In the genomic region with DNA sequence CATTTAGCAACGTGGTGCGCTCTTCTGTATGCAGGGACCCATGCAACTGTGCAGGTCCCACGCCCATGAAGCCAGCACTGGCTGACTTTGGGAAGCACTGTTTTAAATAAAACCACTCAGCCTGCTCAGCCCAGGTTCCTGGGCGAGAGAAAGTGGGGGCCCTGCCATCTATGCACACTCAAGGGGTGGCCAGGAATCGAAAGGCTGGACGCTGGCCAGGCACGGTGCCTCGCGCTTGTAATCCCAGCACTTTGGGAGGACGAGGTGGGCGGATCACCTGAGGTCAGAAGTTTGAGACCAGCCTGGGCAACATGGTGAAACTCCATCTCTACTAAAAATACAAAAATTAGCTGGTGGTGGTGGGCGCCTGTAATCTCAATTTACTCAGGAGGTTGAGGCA, we compare ENCODE assay signal across 20 cellular contexts.
A peak's percentile ranks its signal among the peaks of the same experiment; 100 is the strongest.
DNase-seq lines count a peak whose midpoint lies in the region; ATAC-seq and TF ChIP-seq lines count a peak whose summit lies in the region.
"Had no signal": no experiment of that assay in that cellular context is flagged by ENCODE, and none has a peak within 500 bp of the region (broad histone marks: within the 10 kb centered on the region; RNA-seq: fewer than 3 reads in every experiment).

No MANE protein-coding gene starts in this region.

- H3K27ac Mint-ChIP-seq in neural progenitor cell, result no peak overlapping the region
- peak overlapping the region; percentile 26 for H3K27ac Mint-ChIP-seq in stimulated activated naive B cell treated with anti-CD40 and anti-IgM and Interleukin-4, amounts not matched to agents 10 μg/mL and 1 μg/mL and 100 μg/mL, for 72 hours
- H3K27ac Mint-ChIP-seq: B cell; CD4-positive, CD25-positive, alpha-beta regulatory T cell; CD8-positive, alpha-beta T cell had no signal

- no peak overlapping the region for H4K5ac ChIP-seq in mesendoderm (ENCODE audit: low read length)

- H3K4me1 ChIP-seq in mesendoderm (ENCODE audit: control insufficient read depth, low read depth, low read length) (peaks cover 2% of the 10 kb centered on the region), neural progenitor cell (peaks cover 18% of the 10 kb centered on the region)
- H3K4me1 ChIP-seq: BLaER1 had no signal

- H3K18ac ChIP-seq in mesendoderm (ENCODE audit: low read length), result no peak overlapping the region

- H3K27ac ChIP-seq in mesendoderm (ENCODE audit: low read depth, low read length), result no peak overlapping the region
- no peak overlapping the region for H3K27ac ChIP-seq in neural progenitor cell
- H3K27ac ChIP-seq: 22Rv1, BLaER1, C4-2B had no signal

- peaks cover 19% of the 10 kb centered on the region for H3F3A ChIP-seq in neural progenitor cell (ENCODE audit: low read depth)

- TF ChIP-seq CTCF in neural progenitor cell (IDR thresholded peaks at IDR 0.05), result no peak

- H3K23ac ChIP-seq in mesendoderm (ENCODE audit: low read length), result no peak overlapping the region

- no peaks in the 10 kb centered on the region for H3K79me1 ChIP-seq in mesendoderm (ENCODE audit: low read length)

- peaks cover 18% of the 10 kb centered on the region for H3K4me1 Mint-ChIP-seq in neural progenitor cell
- H3K4me1 Mint-ChIP-seq in stimulated activated naive B cell treated with anti-CD40 and anti-IgM and Interleukin-4, amounts not matched to agents 10 μg/mL and 1 μg/mL and 100 μg/mL, for 72 hours, result no peaks in the 10 kb centered on the region
- H3K4me1 Mint-ChIP-seq: B cell; CD4-positive, CD25-positive, alpha-beta regulatory T cell had no signal

- H3K9ac ChIP-seq in mesendoderm (ENCODE audit: low read length) (no peak overlapping the region), neural progenitor cell (no peak overlapping the region)
- H3K9ac ChIP-seq: BLaER1 had no signal

- H3K79me2 ChIP-seq in mesendoderm (ENCODE audit: control insufficient read depth, insufficient read depth, low read length) (no peaks in the 10 kb centered on the region), neural progenitor cell (ENCODE audit: low read depth) (no peaks in the 10 kb centered on the region)

- peak overlapping the region; percentile 2 for H2BK120ac ChIP-seq in mesendoderm (ENCODE audit: low read depth, low read length)

- H3K27me3 Mint-ChIP-seq in neural progenitor cell (ENCODE audit: insufficient read depth, low read depth), result peaks cover 3% of the 10 kb centered on the region
- peaks cover 0 to 6% of the 10 kb centered on the region in 2 donors for H3K27me3 Mint-ChIP-seq in stimulated activated naive B cell treated with anti-CD40 and anti-IgM and Interleukin-4, amounts not matched to agents 10 μg/mL and 1 μg/mL and 100 μg/mL, for 72 hours
- H3K27me3 Mint-ChIP-seq: B cell; CD4-positive, CD25-positive, alpha-beta regulatory T cell had no signal

- peaks cover 3% of the 10 kb centered on the region for H3K9me3 Mint-ChIP-seq in neural progenitor cell
- H3K9me3 Mint-ChIP-seq in stimulated activated naive B cell treated with anti-CD40 and anti-IgM and Interleukin-4, amounts not matched to agents 10 μg/mL and 1 μg/mL and 100 μg/mL, for 72 hours, result peaks cover 0 to 8% of the 10 kb centered on the region in 2 donors

- no peak overlapping the region for H3K56ac ChIP-seq in mesendoderm (ENCODE audit: low read length)

- no peak overlapping the region for H3K4ac ChIP-seq in mesendoderm (ENCODE audit: low read depth, low read length)

- H2BK15ac ChIP-seq in mesendoderm (replicated peaks; ENCODE audit: low read depth), result no peak overlapping the region

- no peak overlapping the region for H2BK5ac ChIP-seq in mesendoderm (ENCODE audit: low read length)

- H3K4me3 ChIP-seq in mesendoderm (ENCODE audit: low read length), result no peak overlapping the region
- H3K4me3 ChIP-seq in neural progenitor cell, result no peak overlapping the region
- H3K4me3 ChIP-seq: BLaER1, GM12878 had no signal

- H4K8ac ChIP-seq in mesendoderm (ENCODE audit: low read depth, low read length), result no peak overlapping the region

- H3K36me3 Mint-ChIP-seq in neural progenitor cell, result no peaks in the 10 kb centered on the region
- no peaks in the 10 kb centered on the region for H3K36me3 Mint-ChIP-seq in stimulated activated naive B cell treated with anti-CD40 and anti-IgM and Interleukin-4, amounts not matched to agents 10 μg/mL and 1 μg/mL and 100 μg/mL, for 72 hours
- H3K36me3 Mint-ChIP-seq: CD4-positive, CD25-positive, alpha-beta regulatory T cell; CD8-positive, alpha-beta T cell had no signal

- no peaks in the 10 kb centered on the region for H3K36me3 ChIP-seq in mesendoderm (ENCODE audit: control insufficient read depth, insufficient read depth, low read length)
- H3K36me3 ChIP-seq in neural progenitor cell, result no peaks in the 10 kb centered on the region
- H3K36me3 ChIP-seq: BLaER1 had no signal

- H3K4me3 Mint-ChIP-seq in neural progenitor cell, result no peak overlapping the region
- no peak overlapping the region for H3K4me3 Mint-ChIP-seq in stimulated activated naive B cell treated with anti-CD40 and anti-IgM and Interleukin-4, amounts not matched to agents 10 μg/mL and 1 μg/mL and 100 μg/mL, for 72 hours
- H3K4me3 Mint-ChIP-seq: B cell; CD4-positive, CD25-positive, alpha-beta regulatory T cell; CD8-positive, alpha-beta T cell had no signal

- H4K20me1 ChIP-seq in neural progenitor cell (ENCODE audit: low read depth), result no peaks in the 10 kb centered on the region
- H4K20me1 ChIP-seq: BLaER1 had no signal

- no CpG with 5 or more reads among the region's 12 CpGs for WGBS in mesendoderm (ENCODE audit: extremely low coverage, insufficient coverage, low lambda C conversion rate)

- no peaks in the 10 kb centered on the region for H3K9me3 ChIP-seq in neural progenitor cell (ENCODE audit: low read depth)
- H3K9me3 ChIP-seq: BLaER1 had no signal

- ATAC-seq in stimulated activated naive B cell treated with anti-CD40 and anti-IgM and Interleukin-4, amounts not matched to agents 10 μg/mL and 1 μg/mL and 100 μg/mL, for 72 hours (replicated peaks), result no peak
- ATAC-seq in GM21825 (IDR thresholded peaks at IDR 0.05; ENCODE audit: unreplicated experiment) (no peak), HG03439 (IDR thresholded peaks at IDR 0.05; ENCODE audit: unreplicated experiment) (no peak)
- ATAC-seq: CD8-positive, alpha-beta T cell; GM12878 had no signal

- H2AK5ac ChIP-seq in mesendoderm (ENCODE audit: low read length), result no peak overlapping the region

- peak; percentile 34 for DNase-seq in DMS79 treated with DMSO at 0.1 percent for 48 hours (lab: John Stamatoyannopoulos, UW)
- DNase-seq in DMS79 (lab: John Stamatoyannopoulos, UW), result no peak
- no peak for DNase-seq in mesendoderm
- DNase-seq in neural progenitor cell (ENCODE audit: low spot score), result no peak
- no peak for DNase-seq in stimulated activated naive B cell treated with anti-CD40 and anti-IgM and Interleukin-4, amounts not matched to agents 10 μg/mL and 1 μg/mL and 100 μg/mL, for 72 hours
- DNase-seq in COR-L47 (lab: John Stamatoyannopoulos, UW), result no peak
- DNase-seq: CD4-positive, CD25-positive, alpha-beta regulatory T cell; CD8-positive, alpha-beta T cell; DMS53; EL; GDM1; H7; HCEC 1CT had no signal

- H3K27me3 ChIP-seq in mesendoderm (ENCODE audit: insufficient read depth, low read length, poor library complexity), result no peaks in the 10 kb centered on the region
- no peaks in the 10 kb centered on the region for H3K27me3 ChIP-seq in neural progenitor cell
- H3K27me3 ChIP-seq: BLaER1 had no signal

- H2AFZ ChIP-seq in neural progenitor cell (replicated peaks), result peak overlapping the region; percentile 85

- H3K4me2 ChIP-seq in mesendoderm (ENCODE audit: low read length) (no peak overlapping the region), neural progenitor cell (no peak overlapping the region)
- H3K4me2 ChIP-seq: BLaER1 had no signal
